1 cellular context compared by ENCODE assay signal in the genomic region with DNA sequence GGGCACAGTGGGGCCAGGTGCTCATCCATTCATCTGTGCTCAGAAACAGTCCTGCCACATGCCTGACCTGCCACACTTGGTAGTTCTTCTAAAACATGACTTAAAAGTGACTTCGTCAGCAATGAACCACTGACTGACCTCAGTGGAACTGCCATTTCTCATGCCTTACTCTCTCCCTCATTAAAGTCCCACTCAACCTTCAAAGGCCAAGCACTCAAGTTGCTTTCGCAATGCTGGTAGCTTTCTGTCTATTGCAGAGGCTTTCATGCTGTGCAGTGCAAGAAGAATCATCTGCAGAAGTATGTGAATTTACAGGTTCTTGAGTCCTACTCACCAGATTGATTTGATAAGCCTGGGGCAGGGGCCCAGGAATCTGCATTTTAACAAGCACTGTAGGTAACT.
TF ChIP-seq lines count a peak whose summit lies in the region.

No MANE protein-coding gene starts in this region.

TF ChIP-seq in HepG2, 621 proteins besides CTCF, POLR2A, EP300 and RAD21 (continued from another document):
- TF ChIP-seq, protein P1, sequence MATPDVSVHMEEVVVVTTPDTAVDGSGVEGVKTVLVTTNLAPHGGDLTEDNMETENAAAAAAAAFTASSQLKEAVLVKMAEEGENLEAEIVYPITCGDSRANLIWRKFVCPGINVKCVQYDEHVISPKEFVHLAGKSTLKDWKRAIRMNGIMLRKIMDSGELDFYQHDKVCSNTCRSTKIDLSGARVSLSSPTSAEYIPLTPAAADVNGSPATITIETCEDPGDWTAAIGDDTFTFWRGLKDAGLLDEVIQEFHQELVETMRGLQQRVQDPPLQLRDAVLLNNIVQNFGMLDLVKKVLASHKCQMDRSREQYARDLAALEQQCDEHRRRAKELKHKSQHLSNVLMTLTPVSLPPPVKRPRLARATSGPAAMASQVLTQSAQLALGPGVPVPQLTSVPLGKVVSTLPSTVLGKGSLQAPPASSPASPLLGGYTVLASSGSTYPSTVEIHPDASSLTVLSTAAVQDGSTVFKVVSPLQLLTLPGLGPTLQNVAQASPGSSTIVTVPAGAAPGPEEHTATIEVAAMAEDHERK (CRISPR knock-in tag; IDR thresholded peaks at IDR 0.05; ENCODE audit: low read depth) = no peak
- 0 out of 2 replicates have a peak, but pooled peaks have one; percentile 46 for TF ChIP-seq TGIF2 (CRISPR knock-in tag; IDR thresholded peaks at IDR 0.05)
- TF ChIP-seq ZNF468 (CRISPR knock-in tag; IDR thresholded peaks at IDR 0.05) = no peak
- TF ChIP-seq CEBPB (IDR thresholded peaks at IDR 0.05; ENCODE audit: borderline replicate concordance, low read depth, low read length) = peak; percentile 87
- TF ChIP-seq U2AF1 (optimal IDR thresholded peaks at IDR 0.05; ENCODE audit: low read depth, low read length) = no peak
- TF ChIP-seq FOSL2 (CRISPR knock-in tag; IDR thresholded peaks at IDR 0.05) = peak; percentile 35; the same call in 1 of the 2 replicates
- TF ChIP-seq CBX5 (CRISPR knock-in tag; IDR thresholded peaks at IDR 0.05; ENCODE audit: borderline replicate concordance) = peak; percentile 49; the same call in 1 of the 2 replicates
- TF ChIP-seq TCF7 (IDR thresholded peaks at IDR 0.05; ENCODE audit: low read depth) = 0 out of 2 replicates have a peak, but pooled peaks have one; percentile 24
- TF ChIP-seq CEBPG (CRISPR knock-in tag; IDR thresholded peaks at IDR 0.05) = peak; percentile 88
- TF ChIP-seq, protein P2, sequence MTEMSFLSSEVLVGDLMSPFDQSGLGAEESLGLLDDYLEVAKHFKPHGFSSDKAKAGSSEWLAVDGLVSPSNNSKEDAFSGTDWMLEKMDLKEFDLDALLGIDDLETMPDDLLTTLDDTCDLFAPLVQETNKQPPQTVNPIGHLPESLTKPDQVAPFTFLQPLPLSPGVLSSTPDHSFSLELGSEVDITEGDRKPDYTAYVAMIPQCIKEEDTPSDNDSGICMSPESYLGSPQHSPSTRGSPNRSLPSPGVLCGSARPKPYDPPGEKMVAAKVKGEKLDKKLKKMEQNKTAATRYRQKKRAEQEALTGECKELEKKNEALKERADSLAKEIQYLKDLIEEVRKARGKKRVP (CRISPR knock-in tag; IDR thresholded peaks at IDR 0.05) = peak in 1 of 2 experiments; percentile 15; a peak in 1 of 4 replicates
